In the genomic region with DNA sequence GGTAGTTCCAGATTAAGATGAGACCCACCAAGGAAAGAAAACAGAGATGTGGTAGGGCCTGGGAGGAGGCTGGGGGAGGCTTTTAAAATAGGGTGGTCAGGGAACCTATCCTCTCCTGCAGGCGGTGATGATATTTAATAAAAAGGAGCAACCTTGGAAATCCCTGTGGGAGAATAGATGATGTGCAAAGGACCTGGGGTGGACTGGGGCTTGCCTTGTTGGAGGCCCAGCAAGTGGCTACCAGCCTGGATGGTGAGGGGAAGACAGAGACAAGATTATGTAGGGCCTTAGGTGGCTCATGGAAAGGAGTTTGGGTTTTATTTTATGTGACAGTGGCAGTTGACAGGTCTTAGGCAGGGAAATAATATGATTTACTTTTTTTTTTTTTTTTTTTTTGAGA, we compare ENCODE assay signal across 11 cellular contexts. TPM values are rescaled to one million over a fixed set of nuclear protein-coding genes. Genes with fewer than 3 reads are reported as not detected.
DNase-seq lines count a peak whose midpoint lies in the region; ATAC-seq and TF ChIP-seq lines count a peak whose summit lies in the region.
"Had no signal": no experiment of that assay in that cellular context is flagged by ENCODE, and none has a peak within 500 bp of the region (broad histone marks: within the 10 kb centered on the region; RNA-seq: fewer than 3 reads in every experiment).

No MANE protein-coding gene starts in this region.

- no peak for ATAC-seq in activated B cell treated with CpG ODN at 0.5 μM for 24 hours (ENCODE audit: low read depth)
- no peak for ATAC-seq in gastroesophageal sphincter
- no peak for ATAC-seq in stimulated activated naive CD8-positive, alpha-beta T cell treated with anti-CD3 and anti-CD28 coated beads, Interleukin-15, amount 100 ng/mL, for 72 hours
- ATAC-seq in HG02763 (IDR thresholded peaks at IDR 0.05; ENCODE audit: unreplicated experiment) = no peak
- no peak for ATAC-seq in GM18858 (IDR thresholded peaks at IDR 0.05; ENCODE audit: unreplicated experiment)

- no peaks in the 10 kb centered on the region for H3K9me3 Mint-ChIP-seq in activated CD4-positive, alpha-beta T cell treated with anti-CD3 and anti-CD28 coated beads, Interleukin-2, amount 10 ng/mL, durations not matched to agents 24 days and 14 days
- no peaks in the 10 kb centered on the region for H3K9me3 Mint-ChIP-seq in activated B cell treated with CpG ODN at 0.5 μM for 24 hours
- H3K9me3 Mint-ChIP-seq in stimulated activated naive CD8-positive, alpha-beta T cell treated with anti-CD3 and anti-CD28 coated beads, Interleukin-15, amount 100 ng/mL, for 72 hours = no peaks in the 10 kb centered on the region

- 82% methylated on average over 1 of the region's 1 CpG; no CpG with 5 or more reads in 1 of the 2 donors for WGBS in gastroesophageal sphincter (ENCODE audit: low coverage in 1 of 2), 2 donors

- peaks cover 0 to 21% of the 10 kb centered on the region in 2 donors for H3K36me3 ChIP-seq in gastroesophageal sphincter

- H3K9me3 ChIP-seq in gastroesophageal sphincter = no peaks in the 10 kb centered on the region
- H3K9me3 ChIP-seq: upper lobe of left lung had no signal

- no peak for TF ChIP-seq EP300 in gastroesophageal sphincter (IDR thresholded peaks at IDR 0.05)

- peaks cover 35% of the 10 kb centered on the region for H3K4me1 Mint-ChIP-seq in activated CD4-positive, alpha-beta T cell treated with anti-CD3 and anti-CD28 coated beads, Interleukin-2, amount 10 ng/mL, durations not matched to agents 24 days and 14 days
- H3K4me1 Mint-ChIP-seq in activated B cell treated with CpG ODN at 0.5 μM for 24 hours = peaks cover 45% of the 10 kb centered on the region
- H3K4me1 Mint-ChIP-seq in stimulated activated naive CD8-positive, alpha-beta T cell treated with anti-CD3 and anti-CD28 coated beads, Interleukin-15, amount 100 ng/mL, for 72 hours = peaks cover 70% of the 10 kb centered on the region

- H3K36me3 Mint-ChIP-seq in activated CD4-positive, alpha-beta T cell treated with anti-CD3 and anti-CD28 coated beads, Interleukin-2, amount 10 ng/mL, durations not matched to agents 24 days and 14 days (ENCODE audit: low read depth) = peaks cover 44% of the 10 kb centered on the region
- H3K36me3 Mint-ChIP-seq in activated B cell treated with CpG ODN at 0.5 μM for 24 hours (ENCODE audit: low read depth) = peaks cover 49% of the 10 kb centered on the region

- POLR2A ChIA-PET in activated B cell treated with CpG ODN at 0.5 μM for 24 hours (lab: Charles Lee) = interaction anchor here (0.7 to 4.3 kb wide), 6 partner anchors 92 to 767 kb away, joined by 3 to 53 read pairs (median 8); a partner anchor contains a TSS

- no peaks in the 10 kb centered on the region for H3K27me3 ChIP-seq in gastroesophageal sphincter
- H3K27me3 ChIP-seq: upper lobe of left lung had no signal

- CTCF ChIA-PET in activated B cell treated with CpG ODN at 0.5 μM for 24 hours (lab: Charles Lee) = no interaction called here

- TF ChIP-seq POLR2A in gastroesophageal sphincter (IDR thresholded peaks at IDR 0.05) = no peak

- peak overlapping the region; percentile 94 for H3K4me3 Mint-ChIP-seq in activated CD4-positive, alpha-beta T cell treated with anti-CD3 and anti-CD28 coated beads, Interleukin-2, amount 10 ng/mL, durations not matched to agents 24 days and 14 days
- H3K4me3 Mint-ChIP-seq in activated B cell treated with CpG ODN at 0.5 μM for 24 hours = peak overlapping the region; percentile 91
- peak overlapping the region; percentile 93 to 96 for H3K4me3 Mint-ChIP-seq in stimulated activated naive CD8-positive, alpha-beta T cell treated with anti-CD3 and anti-CD28 coated beads, Interleukin-15, amount 100 ng/mL, for 72 hours

- H3K27ac ChIP-seq in gastroesophageal sphincter = peak overlapping the region; percentile 85 to 97 (median 96)

- TF ChIP-seq CTCF in activated B cell treated with CpG ODN at 0.5 μM for 24 hours (IDR thresholded peaks at IDR 0.05) (no peak), gastroesophageal sphincter (IDR thresholded peaks at IDR 0.05) (no peak)

- H3K27ac Mint-ChIP-seq in activated CD4-positive, alpha-beta T cell treated with anti-CD3 and anti-CD28 coated beads, Interleukin-2, amount 10 ng/mL, durations not matched to agents 24 days and 14 days = peak overlapping the region; percentile 97
- peak overlapping the region; percentile 70 for H3K27ac Mint-ChIP-seq in activated B cell treated with CpG ODN at 0.5 μM for 24 hours
- H3K27ac Mint-ChIP-seq in stimulated activated naive CD8-positive, alpha-beta T cell treated with anti-CD3 and anti-CD28 coated beads, Interleukin-15, amount 100 ng/mL, for 72 hours = peak overlapping the region; percentile 0 to 100

- no peak for DNase-seq in activated CD4-positive, alpha-beta T cell treated with anti-CD3 and anti-CD28 coated beads, Interleukin-2, amount 10 ng/mL, durations not matched to agents 24 days and 14 days
- DNase-seq in activated CD4-positive, alpha-beta T cell treated with anti-CD3 and anti-CD28 coated beads for 4 hours = no peak
- DNase-seq in activated B cell treated with CpG ODN at 0.5 μM for 24 hours (no peak), cardiac septum (ENCODE audit: low spot score) (no peak)
- DNase-seq in stimulated activated naive CD8-positive, alpha-beta T cell treated with anti-CD3 and anti-CD28 coated beads, Interleukin-15, amount 100 ng/mL, for 72 hours = no peak
- DNase-seq: kidney, NCI-H1048 had no signal

- H3K27me3 Mint-ChIP-seq in activated CD4-positive, alpha-beta T cell treated with anti-CD3 and anti-CD28 coated beads, Interleukin-2, amount 10 ng/mL, durations not matched to agents 24 days and 14 days = no peaks in the 10 kb centered on the region
- H3K27me3 Mint-ChIP-seq in activated B cell treated with CpG ODN at 0.5 μM for 24 hours = no peaks in the 10 kb centered on the region
- no peaks in the 10 kb centered on the region for H3K27me3 Mint-ChIP-seq in stimulated activated naive CD8-positive, alpha-beta T cell treated with anti-CD3 and anti-CD28 coated beads, Interleukin-15, amount 100 ng/mL, for 72 hours

- H3K4me3 ChIP-seq in gastroesophageal sphincter = no peak overlapping the region

- H3K4me1 ChIP-seq in gastroesophageal sphincter = peaks cover 0 to 39% (median 5%) of the 10 kb centered on the region in 3 donors

- intact Hi-C loops in activated CD4-positive, alpha-beta T cell treated with anti-CD3 and anti-CD28 coated beads, Interleukin-2, amount 10 ng/mL, durations not matched to agents 24 days and 14 days (cut with micrococcal nuclease) = loop anchor here (10.0 kb wide), 1 partner anchor 54 kb away; no protein-coding TSS in a partner anchor
- intact Hi-C loops in activated B cell treated with CpG ODN at 0.5 μM for 24 hours (cut with micrococcal nuclease) (loop anchor here (5.0 to 10.0 kb wide), 2 partner anchors 136 to 777 kb away; no protein-coding TSS in a partner anchor), cardiac septum (cut with DNase I) (loop anchor here (5.0 kb wide), 1 partner anchor 297 kb away; a partner anchor contains a TSS)

RNA-seq across cellular contexts. Expression of a gene that starts 1.8 kb away (rescaled TPM):
- total RNA-seq in activated CD4-positive, alpha-beta T cell treated with anti-CD3 and anti-CD28 coated beads, Interleukin-2, amount 10 ng/mL, durations not matched to agents 24 days and 14 days = 102 and 111 TPM in 2 replicates
- total RNA-seq in activated B cell treated with CpG ODN at 0.5 μM for 24 hours (92.3 and 97.1 TPM in 2 replicates), gastroesophageal sphincter (10 to 100 TPM; 34.9 to 55.4 (median 48.3) TPM), cardiac septum (32.7 TPM)
